In the genomic region with DNA sequence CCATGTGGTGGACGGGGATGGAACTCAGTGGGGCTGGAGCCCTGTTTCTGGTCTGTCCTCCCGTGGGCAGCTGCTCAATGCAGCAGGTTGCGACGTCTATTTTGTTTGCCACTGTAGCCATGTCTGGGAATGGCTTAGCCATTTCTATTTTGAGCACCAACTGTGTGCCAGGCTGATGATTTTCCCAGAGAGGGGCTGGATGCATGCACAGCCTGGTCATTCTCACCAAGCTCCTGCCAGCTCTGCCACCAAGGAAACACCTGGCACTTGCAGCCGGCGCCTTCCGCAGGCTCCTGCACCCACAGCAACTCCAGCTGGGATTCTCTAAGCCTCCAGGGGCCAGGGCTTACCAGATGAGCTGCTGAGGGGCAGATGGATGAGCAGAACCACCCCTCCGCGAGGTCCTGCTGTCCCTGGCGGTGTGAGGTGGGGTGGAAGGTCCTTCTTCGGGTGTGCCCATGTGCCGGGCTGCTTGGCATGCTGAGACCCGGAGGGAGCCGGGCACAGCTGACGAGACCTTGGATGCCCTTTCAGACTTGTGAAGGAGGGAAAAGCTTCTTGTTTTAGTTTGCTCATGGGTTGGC, we compare ENCODE assay signal across 28 cellular contexts.
DNase-seq lines count a peak whose midpoint lies in the region; ATAC-seq and TF ChIP-seq lines count a peak whose summit lies in the region.
"Had no signal": no experiment of that assay in that cellular context is flagged by ENCODE, and none has a peak within 500 bp of the region (broad histone marks: within the 10 kb centered on the region; RNA-seq: fewer than 3 reads in every experiment).

No MANE protein-coding gene starts in this region.

- ATAC-seq in activated naive CD8-positive, alpha-beta T cell treated with anti-CD3 and anti-CD28 coated beads, Interleukin-2, amount 50 U/mL, for 24 hours, result no peak
- peak; percentile 23 for ATAC-seq in thoracic aorta (ENCODE audit: insufficient number of reproducible peaks, low FRiP score, low read depth)
- ATAC-seq: GM23338, K562, right lobe of liver had no signal

- TF ChIP-seq POLR2A in adrenal gland (IDR thresholded peaks at IDR 0.05), result no peak

- peaks cover 11% of the 10 kb centered on the region for H3K4me1 Mint-ChIP-seq in activated naive CD8-positive, alpha-beta T cell (ENCODE audit: low read depth)
- peaks cover 7% of the 10 kb centered on the region for H3K4me1 Mint-ChIP-seq in activated naive CD8-positive, alpha-beta T cell treated with anti-CD3 and anti-CD28 coated beads, Interleukin-2, amount 50 U/mL, for 24 hours
- peaks cover 25% of the 10 kb centered on the region for H3K4me1 Mint-ChIP-seq in nephron
- H3K4me1 Mint-ChIP-seq: activated CD4-positive, alpha-beta memory T cell treated with anti-CD3 and anti-CD28 coated beads, Interleukin-2, amount 10 ng/mL, durations not matched to agents 7 days and 5 days; GM23338 had no signal

- peaks cover 3% of the 10 kb centered on the region for H3K9me3 ChIP-seq in WERI-Rb-1 (ENCODE audit: severe bottlenecking)
- no peaks in the 10 kb centered on the region for H3K9me3 ChIP-seq in thoracic aorta
- no peaks in the 10 kb centered on the region for H3K9me3 ChIP-seq in adrenal gland (replicated peaks in 1 of 3)
- H3K9me3 ChIP-seq: Peyer's patch, right lobe of liver had no signal

- H3K27me3 Mint-ChIP-seq in activated naive CD8-positive, alpha-beta T cell, result no peaks in the 10 kb centered on the region
- no peaks in the 10 kb centered on the region for H3K27me3 Mint-ChIP-seq in activated naive CD8-positive, alpha-beta T cell treated with anti-CD3 and anti-CD28 coated beads, Interleukin-2, amount 50 U/mL, for 24 hours
- H3K27me3 Mint-ChIP-seq in nephron (ENCODE audit: low read depth), result peaks cover 5% of the 10 kb centered on the region
- H3K27me3 Mint-ChIP-seq: activated CD4-positive, alpha-beta memory T cell treated with anti-CD3 and anti-CD28 coated beads, Interleukin-2, amount 10 ng/mL, durations not matched to agents 7 days and 5 days; activated naive CD4-positive, alpha-beta T cell treated with anti-CD3 and anti-CD28 coated beads, Interleukin-2, amount 10 ng/mL, durations not matched to agents 7 days and 5 days; CD4-positive, alpha-beta T cell had no signal

- H3K36me3 ChIP-seq in WERI-Rb-1 (no peaks in the 10 kb centered on the region), thoracic aorta (no peaks in the 10 kb centered on the region), adrenal gland (replicated peaks in 1 of 2) (no peaks in the 10 kb centered on the region)
- H3K36me3 ChIP-seq: Peyer's patch, right lobe of liver had no signal

- H3K9me3 Mint-ChIP-seq in activated naive CD8-positive, alpha-beta T cell (ENCODE audit: low read depth), result no peaks in the 10 kb centered on the region
- no peaks in the 10 kb centered on the region for H3K9me3 Mint-ChIP-seq in activated naive CD8-positive, alpha-beta T cell treated with anti-CD3 and anti-CD28 coated beads, Interleukin-2, amount 50 U/mL, for 24 hours
- no peaks in the 10 kb centered on the region for H3K9me3 Mint-ChIP-seq in nephron
- H3K9me3 Mint-ChIP-seq: activated CD4-positive, alpha-beta memory T cell treated with anti-CD3 and anti-CD28 coated beads, Interleukin-2, amount 10 ng/mL, durations not matched to agents 7 days and 5 days; activated naive CD4-positive, alpha-beta T cell treated with anti-CD3 and anti-CD28 coated beads, Interleukin-2, amount 10 ng/mL, durations not matched to agents 7 days and 5 days; activated T-helper 1 cell treated with anti-CD3 and anti-CD28 coated beads, Interleukin-12 subunit alpha, Interleukin-12 subunit beta, Interleukin-2, Interleukin-4 antibody, amounts not matched to agents 30 ng/mL and 10 ng/mL and 1 ng/mL, durations not matched to agents 14 hours and 24 hours and 36 hours; CD4-positive, alpha-beta T cell had no signal

- H3K27ac ChIP-seq in WERI-Rb-1, result peak overlapping the region; percentile 63
- peak overlapping the region; percentile 46 to 80 for H3K27ac ChIP-seq in thoracic aorta
- no peak overlapping the region for H3K27ac ChIP-seq in adrenal gland
- H3K27ac ChIP-seq: 22Rv1, Peyer's patch, right lobe of liver had no signal

- 89 to 97% (median 90%) methylated on average over 6 to 15 of the region's 15 CpGs for WGBS in adrenal gland, 4 donors

- no peak for DNase-seq in activated naive CD8-positive, alpha-beta T cell treated with anti-CD3 and anti-CD28 coated beads, Interleukin-2, amount 50 U/mL, for 24 hours
- DNase-seq in WERI-Rb-1, result peak; percentile 77
- no peak for DNase-seq in thoracic aorta (ENCODE audit: low spot score)
- no peak for DNase-seq in NOMO-1 (lab: John Stamatoyannopoulos, UW; ENCODE audit: unreplicated experiment in 2 of 2)
- no peak for DNase-seq in dedifferentiated amniotic fluid mesenchymal stem cell (ENCODE audit: extremely low spot score)
- DNase-seq in adrenal gland, result no peak
- DNase-seq: activated CD4-positive, alpha-beta memory T cell treated with anti-CD3 and anti-CD28 coated beads, Interleukin-2, amount 10 ng/mL, durations not matched to agents 7 days and 5 days; activated CD4-positive, alpha-beta T cell treated with anti-CD3 and anti-CD28 coated beads for 1 hour; activated CD8-positive, alpha-beta memory T cell treated with anti-CD3 and anti-CD28 coated beads, Interleukin-2, amount 50 U/mL, for 4 hours; activated naive CD4-positive, alpha-beta T cell treated with anti-CD3 and anti-CD28 coated beads, Interleukin-2, amount 10 ng/mL, durations not matched to agents 7 days and 5 days; CD4-positive, alpha-beta T cell; NCI-H1105; NCI-H187; NCI-H69; nucleus accumbens; Peyer's patch; SIG-M5; stimulated activated CD4-positive, alpha-beta T cell treated with anti-CD3 and anti-CD28 coated beads, Interleukin-15, amount 100 ng/mL, for 24 hours; stimulated activated CD4-positive, alpha-beta T cell treated with anti-CD3 and anti-CD28 coated beads, Interleukin-4, amount 100 ng/mL, for 4 hours had no signal

- H3K4me3 Mint-ChIP-seq in activated naive CD8-positive, alpha-beta T cell, result no peak overlapping the region
- H3K4me3 Mint-ChIP-seq in activated naive CD8-positive, alpha-beta T cell treated with anti-CD3 and anti-CD28 coated beads, Interleukin-2, amount 50 U/mL, for 24 hours, result no peak overlapping the region
- H3K4me3 Mint-ChIP-seq in nephron, result no peak overlapping the region
- H3K4me3 Mint-ChIP-seq: activated CD4-positive, alpha-beta memory T cell treated with anti-CD3 and anti-CD28 coated beads, Interleukin-2, amount 10 ng/mL, durations not matched to agents 7 days and 5 days; activated naive CD4-positive, alpha-beta T cell treated with anti-CD3 and anti-CD28 coated beads, Interleukin-2, amount 10 ng/mL, durations not matched to agents 7 days and 5 days; activated T-helper 1 cell treated with anti-CD3 and anti-CD28 coated beads, Interleukin-12 subunit alpha, Interleukin-12 subunit beta, Interleukin-2, Interleukin-4 antibody, amounts not matched to agents 30 ng/mL and 10 ng/mL and 1 ng/mL, durations not matched to agents 14 hours and 24 hours and 36 hours; CD4-positive, alpha-beta T cell; GM23338 had no signal

- peaks cover 28 to 60% of the 10 kb centered on the region in 2 donors for H3K4me1 ChIP-seq in thoracic aorta (ENCODE audit: control insufficient read depth in 1 of 2, low read depth in 2 of 2)
- peaks cover 0 to 7% of the 10 kb centered on the region in 2 donors for H3K4me1 ChIP-seq in adrenal gland (replicated peaks in 1 of 2)
- H3K4me1 ChIP-seq: right lobe of liver had no signal

- 0 out of 2 replicates have a peak, but pooled peaks have one; percentile 20 for TF ChIP-seq CTCF in WERI-Rb-1 (IDR thresholded peaks at IDR 0.05; ENCODE audit: low read depth, low read length)
- no peak for TF ChIP-seq CTCF in nephron (IDR thresholded peaks at IDR 0.05; ENCODE audit: unreplicated experiment in 3 of 3)
- TF ChIP-seq CTCF in thoracic aorta (IDR thresholded peaks at IDR 0.05), result no peak
- no peak for TF ChIP-seq CTCF in adrenal gland (IDR thresholded peaks at IDR 0.05)

- H3K27ac Mint-ChIP-seq in activated naive CD8-positive, alpha-beta T cell, result peak overlapping the region; percentile 87
- no peak overlapping the region for H3K27ac Mint-ChIP-seq in activated naive CD8-positive, alpha-beta T cell treated with anti-CD3 and anti-CD28 coated beads, Interleukin-2, amount 50 U/mL, for 24 hours
- H3K27ac Mint-ChIP-seq in nephron, result peak overlapping the region in 2 of 3 experiments; percentile 50 to 69
- H3K27ac Mint-ChIP-seq: activated CD4-positive, alpha-beta memory T cell treated with anti-CD3 and anti-CD28 coated beads, Interleukin-2, amount 10 ng/mL, durations not matched to agents 7 days and 5 days; activated naive CD4-positive, alpha-beta T cell treated with anti-CD3 and anti-CD28 coated beads, Interleukin-2, amount 10 ng/mL, durations not matched to agents 7 days and 5 days; activated T-helper 1 cell treated with anti-CD3 and anti-CD28 coated beads, Interleukin-12 subunit alpha, Interleukin-12 subunit beta, Interleukin-2, Interleukin-4 antibody, amounts not matched to agents 30 ng/mL and 10 ng/mL and 1 ng/mL, durations not matched to agents 14 hours and 24 hours and 36 hours; GM23338; progenitor cell of endocrine pancreas had no signal

- no peaks in the 10 kb centered on the region for H3K36me3 Mint-ChIP-seq in activated naive CD8-positive, alpha-beta T cell
- no peaks in the 10 kb centered on the region for H3K36me3 Mint-ChIP-seq in activated naive CD8-positive, alpha-beta T cell treated with anti-CD3 and anti-CD28 coated beads, Interleukin-2, amount 50 U/mL, for 24 hours (ENCODE audit: low read depth)
- H3K36me3 Mint-ChIP-seq in nephron (ENCODE audit: low read depth), result no peaks in the 10 kb centered on the region
- H3K36me3 Mint-ChIP-seq: activated naive CD4-positive, alpha-beta T cell treated with anti-CD3 and anti-CD28 coated beads, Interleukin-2, amount 10 ng/mL, durations not matched to agents 7 days and 5 days had no signal

- H3K27me3 ChIP-seq in WERI-Rb-1 (ENCODE audit: insufficient read depth, low read depth, severe bottlenecking) (no peaks in the 10 kb centered on the region), thoracic aorta (replicated peaks; ENCODE audit: insufficient read depth) (no peaks in the 10 kb centered on the region), adrenal gland (no peaks in the 10 kb centered on the region)
- H3K27me3 ChIP-seq: hepatocyte, Peyer's patch, right lobe of liver had no signal

- intact Hi-C loops in adrenal gland (cut with DNase I), result no loop called here

- H3K4me3 ChIP-seq in WERI-Rb-1 (ENCODE audit: low read depth, low read length) (no peak overlapping the region), thoracic aorta (peak overlapping the region; percentile 23), adrenal gland (no peak overlapping the region)
- H3K4me3 ChIP-seq: GM23338, hepatocyte, K562, Peyer's patch, right lobe of liver had no signal

Comparison
In these comparisons a context has a peak if more than half of its experiments do, and no peak if none do; other contexts are left out.
1. H3K27ac ChIP-seq: peak in WERI-Rb-1 (single experiment) and thoracic aorta (2 of 2); none in adrenal gland (0 of 5).